Comparison of ENCODE assay signal across 14 cellular contexts in the genomic region with DNA sequence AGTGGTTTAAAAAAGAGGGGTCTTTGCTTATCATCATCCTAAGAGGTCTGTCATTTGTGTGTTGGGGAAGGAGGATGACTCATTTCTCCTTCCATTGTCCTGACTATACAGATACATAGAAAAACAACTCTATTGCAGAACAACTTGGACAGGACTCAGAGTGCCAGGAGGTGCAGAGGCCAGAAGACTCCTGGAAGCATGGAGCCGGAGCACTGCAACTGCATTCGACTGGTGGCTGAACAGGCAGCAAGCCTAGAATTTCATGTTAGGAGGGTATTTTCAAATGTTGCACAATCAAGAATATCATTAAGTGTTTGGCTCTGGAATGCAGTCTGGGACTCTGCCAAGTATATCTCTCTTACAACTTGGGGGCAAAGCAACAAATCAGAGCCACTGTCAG. TPM values are rescaled to one million over a fixed set of nuclear protein-coding genes. Genes with fewer than 3 reads are reported as not detected.
DNase-seq lines count a peak whose midpoint lies in the region; ATAC-seq, FAIRE-seq and TF ChIP-seq lines count a peak whose summit lies in the region.
"Had no signal": no experiment of that assay in that cellular context is flagged by ENCODE, and none has a peak within 500 bp of the region (broad histone marks: within the 10 kb centered on the region; RNA-seq: fewer than 3 reads in every experiment).

No MANE protein-coding gene starts in this region.

- H4K20me1 ChIP-seq in keratinocyte (ENCODE audit: control insufficient read depth, extremely low read depth, insufficient read depth, low read length): no peaks in the 10 kb centered on the region

- H2AFZ ChIP-seq in keratinocyte (ENCODE audit: control insufficient read depth, low read length): no peak overlapping the region

- H3K4me3 ChIP-seq in body of pancreas (no peak overlapping the region), keratinocyte (ENCODE audit: control insufficient read depth in 2 of 3, extremely low read depth in 1 of 3, insufficient read depth in 2 of 3, low read depth in 1 of 3, low read length in 3 of 3) (no peak overlapping the region), tibial artery (no peak overlapping the region)
- H3K4me3 ChIP-seq: vagina had no signal

- H3K27ac ChIP-seq in body of pancreas: no peak overlapping the region
- H3K27ac ChIP-seq in keratinocyte (ENCODE audit: control insufficient read depth, insufficient read depth, low read length): no peak overlapping the region
- H3K27ac ChIP-seq in tibial artery: no peak overlapping the region
- H3K27ac ChIP-seq: foreskin keratinocyte, vagina had no signal

- intact Hi-C loops in body of pancreas (cut with DNase I): no loop called here
- intact Hi-C loops in tibial artery (cut with DNase I; ENCODE audit: low total_unique reads): no loop called here

- TF ChIP-seq CTCF in body of pancreas (IDR thresholded peaks at IDR 0.05) (no peak), keratinocyte (optimal IDR thresholded peaks at IDR 0.05 in 1 of 3, IDR thresholded peaks at IDR 0.05 in 1 of 3, conservative IDR thresholded peaks at IDR 0.05 in 1 of 3; ENCODE audit: extremely low read depth in 1 of 3, insufficient read depth in 2 of 3, low read length in 3 of 3) (no peak), tibial artery (IDR thresholded peaks at IDR 0.05) (no peak)

- no peak overlapping the region for H3K9ac ChIP-seq in keratinocyte (ENCODE audit: control insufficient read depth, extremely low read depth, insufficient read depth, low read length)

- ATAC-seq in body of pancreas (peak; percentile 51), GM21447 (IDR thresholded peaks at IDR 0.05; ENCODE audit: unreplicated experiment) (no peak), GM21717 (IDR thresholded peaks at IDR 0.05; ENCODE audit: unreplicated experiment) (no peak)
- ATAC-seq: foreskin keratinocyte, Panc1 had no signal

- no peaks in the 10 kb centered on the region for H3K9me1 ChIP-seq in keratinocyte (ENCODE audit: control insufficient read depth, extremely low read depth, insufficient read depth, low read length)

- no peaks in the 10 kb centered on the region for H3K36me3 ChIP-seq in body of pancreas (replicated peaks in 1 of 2; ENCODE audit: insufficient read depth in 1 of 2, low read depth in 2 of 2)
- no peaks in the 10 kb centered on the region for H3K36me3 ChIP-seq in keratinocyte (ENCODE audit: control insufficient read depth in 2 of 2, extremely low read depth in 1 of 2, insufficient read depth in 2 of 2, low read length in 2 of 2)
- H3K36me3 ChIP-seq in tibial artery: no peaks in the 10 kb centered on the region
- H3K36me3 ChIP-seq: vagina had no signal

- 57 to 86% methylated on average over 2 of the region's 2 CpGs for WGBS in body of pancreas, 2 donors

- FAIRE-seq in keratinocyte (lab: Jason Lieb, UNC): peak; percentile 81

- DNase-seq in HT1080 (ENCODE audit: low read depth) (peak; percentile 71), body of pancreas (peak in 3 of 4 donors; percentile 6 to 41 (median 25)), keratinocyte (ENCODE audit: low read depth, low spot score) (no peak), tibial artery (peak; percentile 40 to 70), HuH-7 (ENCODE audit: low spot score) (no peak)
- DNase-seq: activated T-cell treated with anti-CD3 and anti-CD28 coated beads for 4 hours; central memory CD4-positive, alpha-beta T cell; DND-41; retina had no signal

- H3K27me3 ChIP-seq in body of pancreas: no peaks in the 10 kb centered on the region
- no peaks in the 10 kb centered on the region for H3K27me3 ChIP-seq in keratinocyte (ENCODE audit: control insufficient read depth, extremely low read depth, insufficient read depth, low read length)
- H3K27me3 ChIP-seq in tibial artery: no peaks in the 10 kb centered on the region
- H3K27me3 ChIP-seq: vagina had no signal

- H3K4me1 ChIP-seq in body of pancreas: peaks cover 6% of the 10 kb centered on the region
- peaks cover 25% of the 10 kb centered on the region for H3K4me1 ChIP-seq in keratinocyte (ENCODE audit: control insufficient read depth, extremely low read depth, insufficient read depth, low read length)
- peaks cover 0 to 24% (median 5%) of the 10 kb centered on the region in 4 donors for H3K4me1 ChIP-seq in tibial artery

- no peak for TF ChIP-seq POLR2A in body of pancreas (IDR thresholded peaks at IDR 0.05)

- H3K9me3 ChIP-seq in body of pancreas (no peaks in the 10 kb centered on the region), keratinocyte (ENCODE audit: control insufficient read depth, low read depth, low read length) (no peaks in the 10 kb centered on the region), tibial artery (no peaks in the 10 kb centered on the region)
- H3K9me3 ChIP-seq: vagina had no signal

- H3K79me2 ChIP-seq in keratinocyte (ENCODE audit: control insufficient read depth, insufficient read depth, low read length): no peaks in the 10 kb centered on the region

- dilution Hi-C loops in keratinocyte (cut with MboI; ENCODE audit: extremely low pct_ligation_motif_present, low sequenced_read_pairs): no loop called here

- H3K4me2 ChIP-seq in keratinocyte (ENCODE audit: control insufficient read depth, extremely low read depth, insufficient read depth, low read depth, low read length): no peak overlapping the region

RNA-seq across cellular contexts. Expression of gene MAML3, which starts 35.0 kb away (rescaled TPM):
- 8.0 and 11.4 TPM in 2 replicates for total RNA-seq in HT1080 (2014; rRNA removed; shearing (Covaris generic))
- polyA plus RNA-seq in HT1080 (2015; cell fraction: cytosol; rRNA removed): 8.8 and 11.5 TPM in 2 replicates
- 8.5 and 8.7 TPM in 2 replicates for polyA plus RNA-seq in HT1080 (2015; cell fraction: nucleus; rRNA removed)
- 10 to 100 TPM; 11.2 to 11.4 TPM for total RNA-seq in body of pancreas
- polyA plus RNA-seq in keratinocyte: 0.27 to 0.68 TPM (median 0.34 TPM) in 3 replicates
- polyA plus RNA-seq in keratinocyte (2011; ENCODE audit: low read depth): 1.6 TPM
- 0.30 and 0.39 TPM in 2 replicates for polyA plus RNA-seq in keratinocyte (2011; cell fraction: cytosol; rRNA removed)
- 0.67 and 0.71 TPM in 2 replicates for polyA plus RNA-seq in keratinocyte (2011; cell fraction: nucleus; rRNA removed)
- 0.26 and 1.4 TPM in 2 replicates for polyA plus RNA-seq in keratinocyte (2012; ENCODE audit: low replicate concordance)
- polyA minus RNA-seq in keratinocyte: 0.30 to 3.6 TPM (median 0.49 TPM) in 3 replicates
- polyA minus RNA-seq in keratinocyte (2011; cell fraction: cytosol; rRNA and poly(A)+ RNA removed): not detected
- polyA minus RNA-seq in keratinocyte (2011; cell fraction: nucleus; rRNA and poly(A)+ RNA removed): 1.1 and 1.6 TPM in 2 replicates

Comparison
In these comparisons a context has a peak if more than half of its experiments do, and no peak if none do; other contexts are left out.
1. DNase-seq: peak in HT1080 (single experiment), body of pancreas (3 of 4) and tibial artery (2 of 2); none in keratinocyte (single experiment) and HuH-7 (single experiment).